In genomic region chr16:56370185-56370584, GRCh38 we compare ENCODE assay signal across 13 cellular contexts. TPM values are rescaled to one million over a fixed set of nuclear protein-coding genes. Genes with fewer than 3 reads are reported as not detected.
DNase-seq lines count a peak whose midpoint lies in the region; ATAC-seq and TF ChIP-seq lines count a peak whose summit lies in the region.
"Had no signal": no experiment of that assay in that cellular context is flagged by ENCODE, and none has a peak within 500 bp of the region (broad histone marks: within the 10 kb centered on the region; RNA-seq: fewer than 3 reads in every experiment).

No MANE protein-coding gene starts in this region.

- no peaks in the 10 kb centered on the region for H4K20me1 ChIP-seq in PC-9 (ENCODE audit: insufficient read depth)
- H4K20me1 ChIP-seq in fibroblast of lung (ENCODE audit: control insufficient read depth, extremely low read depth, insufficient read depth, low read length): no peaks in the 10 kb centered on the region

- peaks cover 45% of the 10 kb centered on the region for H3K4me1 ChIP-seq in PC-9 (replicated peaks; ENCODE audit: insufficient read depth)
- peaks cover 13% of the 10 kb centered on the region for H3K4me1 ChIP-seq in fibroblast of lung (ENCODE audit: control insufficient read depth, extremely low read depth, insufficient read depth, low read length)

- no peak for TF ChIP-seq CTCF in C4-2B (conservative IDR thresholded peaks at IDR 0.05)
- no peak for TF ChIP-seq CTCF in PC-9 (conservative IDR thresholded peaks at IDR 0.05)
- no peak for TF ChIP-seq CTCF in fibroblast of lung (conservative IDR thresholded peaks at IDR 0.05 in 1 of 2, IDR thresholded peaks at IDR 0.05 in 1 of 2; ENCODE audit: low read depth in 1 of 2, low read length in 2 of 2)
- no peak for TF ChIP-seq CTCF in osteocyte (IDR thresholded peaks at IDR 0.05)
- TF ChIP-seq CTCF in lower leg skin (IDR thresholded peaks at IDR 0.05): no peak
- TF ChIP-seq CTCF in WTC11 (IDR thresholded peaks at IDR 0.05): no peak

- H3K36me3 Mint-ChIP-seq in osteocyte (ENCODE audit: unreplicated experiment): peaks cover 28% of the 10 kb centered on the region
- peaks cover 13% of the 10 kb centered on the region; the same call in 1 of the 2 replicates for H3K36me3 Mint-ChIP-seq in WTC11

- POLR2A ChIA-PET in PC-9 (lab: Charles Lee; ENCODE audit: unreplicated experiment): no interaction called here
- POLR2A ChIA-PET in WTC11 (lab: Charles Lee): no interaction called here

- peak overlapping the region; percentile 73 for H3K27ac Mint-ChIP-seq in osteocyte (ENCODE audit: unreplicated experiment)
- H3K27ac Mint-ChIP-seq in WTC11: no peak overlapping the region

- CTCF ChIA-PET in PC-9 (lab: Charles Lee) (interaction anchor here (0.5 to 1.2 kb wide), 2 partner anchors 46 to 104 kb away, joined by 4 to 5 read pairs; no protein-coding TSS in a partner anchor), WTC11 (lab: Charles Lee) (interaction anchor here (1.4 to 3.9 kb wide), 2 partner anchors 14 to 31 kb away, joined by 3 to 17 read pairs; no protein-coding TSS in a partner anchor)

- no TSS peak for BruUV-seq in PC-9 (replicated peaks; lab: Mats Ljungman, UMichigan)

- H3K4me3 ChIP-seq in PC-9 (no peak overlapping the region), fibroblast of lung (replicated peaks in 1 of 4; ENCODE audit: control extremely low read depth in 1 of 4, insufficient read depth in 1 of 4, low read depth in 3 of 4, low read length in 4 of 4) (no peak overlapping the region), lower leg skin (ENCODE audit: low read depth, poor library complexity, severe bottlenecking) (no peak overlapping the region)

- DNase-seq in PC-9 (no peak), fibroblast of lung (ENCODE audit: low read depth in 2 of 2) (no peak), osteocyte (ENCODE audit: extremely low spot score, unreplicated experiment) (no peak), lower leg skin (ENCODE audit: low spot score in 2 of 2) (no peak), WTC11 (ENCODE audit: low spot score) (no peak)
- DNase-seq: activated CD4-positive, CD25-positive, alpha-beta regulatory T cell treated with anti-CD3 and anti-CD28 coated beads, Interleukin-2, amount 50 U/mL, for 72 hours; glutamatergic neuron; NCI-H2029; stimulated activated CD4-positive, alpha-beta T cell treated with anti-CD3 and anti-CD28 coated beads, Interleukin-2, amount 100 ng/mL, for 24 hours; T-helper 9 cell had no signal

- peaks cover 25% of the 10 kb centered on the region for H3K79me2 ChIP-seq in PC-9 (ENCODE audit: low read depth)
- peaks cover 3% of the 10 kb centered on the region for H3K79me2 ChIP-seq in fibroblast of lung (ENCODE audit: control insufficient read depth, insufficient read depth, low read length)

- H3K9ac ChIP-seq in fibroblast of lung (ENCODE audit: insufficient read depth, low read length): no peak overlapping the region

- peaks cover 34% of the 10 kb centered on the region; the same call in 1 of the 2 replicates for H3F3A ChIP-seq in PC-9 (ENCODE audit: insufficient read depth, low read depth)

- no peaks in the 10 kb centered on the region for H3K9me3 ChIP-seq in PC-9 (ENCODE audit: insufficient read depth, low read depth)
- no peaks in the 10 kb centered on the region for H3K9me3 ChIP-seq in fibroblast of lung (ENCODE audit: control insufficient read depth, insufficient read depth, low read depth, low read length)
- H3K9me3 ChIP-seq: neutrophil had no signal

- intact Hi-C loops in PC-9 (cut with micrococcal nuclease; ENCODE audit: unreplicated experiment): loop anchor here (5.0 kb wide), 1 partner anchor 868 kb away; no protein-coding TSS in a partner anchor
- intact Hi-C loops in lower leg skin (cut with DNase I; ENCODE audit: low total_unique reads): no loop called here

- H3K9me2 ChIP-seq in PC-9 (ENCODE audit: insufficient read depth): no peaks in the 10 kb centered on the region

- WGBS in lower leg skin, 2 donors: 91 to 97% methylated on average over 1 of the region's 1 CpG

- H3K4me2 ChIP-seq in PC-9: peak overlapping the region; percentile 43
- no peak overlapping the region for H3K4me2 ChIP-seq in fibroblast of lung (ENCODE audit: extremely low read depth, insufficient read depth, low read length)

- ATAC-seq in GM19035 (IDR thresholded peaks at IDR 0.05; ENCODE audit: unreplicated experiment) (no peak), WTC11 (no peak)

- H3K27me3 ChIP-seq in PC-9 (ENCODE audit: insufficient read depth, low read depth) (no peaks in the 10 kb centered on the region), fibroblast of lung (ENCODE audit: control insufficient read depth, insufficient read depth, low read length) (no peaks in the 10 kb centered on the region)
- H3K27me3 ChIP-seq: neutrophil had no signal

- peaks cover 14% of the 10 kb centered on the region; the same call in 1 of the 2 replicates for H3K36me3 ChIP-seq in PC-9 (ENCODE audit: low read depth)
- H3K36me3 ChIP-seq in fibroblast of lung (ENCODE audit: control insufficient read depth, insufficient read depth, low read length): peaks cover 7% of the 10 kb centered on the region

- TF ChIP-seq POLR2A in lower leg skin (IDR thresholded peaks at IDR 0.05): no peak

- peaks cover 39% of the 10 kb centered on the region for H3K4me1 Mint-ChIP-seq in osteocyte (ENCODE audit: unreplicated experiment)
- H3K4me1 Mint-ChIP-seq in WTC11: peaks cover 9% of the 10 kb centered on the region; the same call in 1 of the 2 replicates

- H3K27ac ChIP-seq in C4-2B (peak overlapping the region; percentile 90; the same call in 1 of the 2 replicates), PC-9 (peak overlapping the region; percentile 49; the same call in 1 of the 2 replicates), fibroblast of lung (ENCODE audit: insufficient read depth, low read length) (peak overlapping the region; percentile 12)
- H3K27ac ChIP-seq: neutrophil had no signal

- H3K27me3 Mint-ChIP-seq in osteocyte (ENCODE audit: unreplicated experiment): no peaks in the 10 kb centered on the region
- no peaks in the 10 kb centered on the region for H3K27me3 Mint-ChIP-seq in WTC11 (ENCODE audit: low read depth)

- H2AFZ ChIP-seq in PC-9: no peak overlapping the region
- H2AFZ ChIP-seq in fibroblast of lung (ENCODE audit: low read length): no peak overlapping the region

- no peak overlapping the region for H3K4me3 Mint-ChIP-seq in osteocyte (ENCODE audit: unreplicated experiment)
- no peak overlapping the region for H3K4me3 Mint-ChIP-seq in WTC11

- no peaks in the 10 kb centered on the region for H3K9me3 Mint-ChIP-seq in osteocyte (ENCODE audit: unreplicated experiment)
- H3K9me3 Mint-ChIP-seq in WTC11: no peaks in the 10 kb centered on the region

TF ChIP-seq in WTC11, 78 proteins besides CTCF, POLR2A, EP300 and RAD21 (continues in another document):
- TF ChIP-seq ZNF532 (CRISPR knock-in tag; IDR thresholded peaks at IDR 0.05; ENCODE audit: borderline replicate concordance) (no peak), NR1H2 (CRISPR knock-in tag; IDR thresholded peaks at IDR 0.05) (no peak), ZNF232 (CRISPR knock-in tag; IDR thresholded peaks at IDR 0.05) (no peak), ZNF263 (CRISPR knock-in tag; IDR thresholded peaks at IDR 0.05; ENCODE audit: low read depth) (no peak), ZNF396 (CRISPR knock-in tag; IDR thresholded peaks at IDR 0.05; ENCODE audit: borderline replicate concordance) (no peak)

RNA-seq across cellular contexts. Expression of gene AMFR, which starts 55.2 kb away (rescaled TPM):
- total RNA-seq in PC-9 (2021): 89.4 and 132 TPM in 2 replicates
- total RNA-seq in fibroblast of lung: 350 and 413 TPM in 2 replicates
- 75.9 and 76.1 TPM in 2 replicates for polyA plus RNA-seq in fibroblast of lung
- polyA plus RNA-seq in fibroblast of lung (2012): 74.2 and 82.1 TPM in 2 replicates
- 873 and 979 TPM in 2 replicates for polyA minus RNA-seq in fibroblast of lung (ENCODE audit: low replicate concordance)
- 117 and 136 TPM in 2 replicates for total RNA-seq in osteocyte
- total RNA-seq in lower leg skin: 100 to 1,000 TPM in 3 of 4 donors, 10 to 100 TPM in 1; 77.3 to 149 (median 124) TPM
- total RNA-seq in WTC11 (2021): 31.2 to 34.5 TPM (median 31.7 TPM) in 3 replicates

Comparison
In these comparisons a context has a peak if more than half of its experiments do, and no peak if none do; other contexts are left out.
1. H3K27ac ChIP-seq: peak in every context shown above with its lines; median percentile 90 in C4-2B; 49 in PC-9; 12 in fibroblast of lung.